8 cellular contexts compared by ENCODE assay signal in the genomic region with DNA sequence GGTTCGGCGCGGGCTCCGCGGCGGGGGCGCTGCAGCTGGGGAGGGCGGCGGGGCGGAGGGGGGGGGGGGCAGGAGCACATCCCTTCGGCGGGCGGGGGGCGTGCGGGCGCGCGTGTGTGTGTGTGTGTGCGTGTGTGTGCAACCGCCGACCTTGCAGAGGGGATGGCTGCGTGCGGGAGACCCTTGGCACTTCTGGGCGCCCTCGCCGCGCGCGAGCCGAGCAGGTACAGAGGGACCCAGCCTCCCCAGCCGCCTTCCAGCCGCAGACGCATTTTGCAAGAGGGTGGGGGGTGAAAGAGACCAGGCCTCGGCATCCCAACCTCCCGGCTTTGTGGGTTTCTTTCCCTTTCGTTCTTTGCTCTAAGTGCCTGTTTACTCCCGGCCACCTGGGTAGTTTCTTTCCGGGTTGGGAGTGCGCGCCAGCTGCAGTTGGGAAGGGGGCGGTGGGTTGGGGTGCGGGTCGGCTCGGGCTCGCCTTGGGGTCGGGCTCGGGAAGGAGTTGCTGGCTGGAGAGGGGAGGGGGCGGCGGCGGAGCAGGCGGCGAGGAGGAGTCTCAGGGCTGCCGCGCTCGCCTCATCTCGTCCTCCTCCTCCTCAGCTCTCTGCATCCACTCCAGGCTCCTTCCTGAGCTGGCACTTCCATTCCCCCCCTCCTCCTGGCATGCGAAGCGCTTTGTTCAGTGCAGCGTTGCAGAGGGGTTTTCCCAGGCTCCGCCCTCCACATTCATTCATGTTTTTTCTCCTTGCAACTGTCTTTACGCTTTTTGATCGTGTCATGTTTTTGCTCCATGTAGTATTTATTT. TPM values are rescaled to one million over a fixed set of nuclear protein-coding genes. Genes with fewer than 3 reads are reported as not detected.
DNase-seq lines count a peak whose midpoint lies in the region; ATAC-seq, FAIRE-seq and TF ChIP-seq lines count a peak whose summit lies in the region.

No MANE protein-coding gene starts in this region.

- no peak for FAIRE-seq in bronchial epithelial cell (lab: Jason Lieb, UNC)
- no peak for FAIRE-seq in small intestine (lab: Jason Lieb, UNC)

- TF ChIP-seq CTCF in WERI-Rb-1 (IDR thresholded peaks at IDR 0.05; ENCODE audit: low read depth, low read length) = no peak
- TF ChIP-seq CTCF in bronchial epithelial cell (IDR thresholded peaks at IDR 0.05; ENCODE audit: insufficient read depth, low read length, severe bottlenecking) = no peak

- peak; percentile 39 for DNase-seq in NK-92 treated with Interleukin-12 subunit alpha and Interleukin-12 subunit beta, amount 100 ng/mL, for 24 hours (lab: John Stamatoyannopoulos, UW)
- DNase-seq in NK-92 (lab: John Stamatoyannopoulos, UW; ENCODE audit: unreplicated experiment) = no peak
- DNase-seq in NCI-H2029 treated with DMSO at 0.1 percent for 48 hours (lab: John Stamatoyannopoulos, UW) = peak; percentile 89
- peak; percentile 77 for DNase-seq in WERI-Rb-1
- peak; percentile 83 for DNase-seq in bronchial epithelial cell (ENCODE audit: low read depth)
- peak; percentile 49 to 57 (median 51) for DNase-seq in immature natural killer cell
- DNase-seq in small intestine = peak; percentile 71

- H3K27me3 Mint-ChIP-seq in immature natural killer cell (ENCODE audit: low read depth in 3 of 3) = peaks cover 26 to 38% (median 33%) of the 10 kb centered on the region in 3 donors

- no peaks in the 10 kb centered on the region for H3K27me3 ChIP-seq in WERI-Rb-1 (ENCODE audit: insufficient read depth, low read depth, severe bottlenecking)
- H3K27me3 ChIP-seq in bronchial epithelial cell (ENCODE audit: control insufficient read depth, insufficient read depth, low read length) = no peaks in the 10 kb centered on the region
- no peaks in the 10 kb centered on the region for H3K27me3 ChIP-seq in small intestine (ENCODE audit: control insufficient read depth in 2 of 2, insufficient read depth in 2 of 2, low read length in 2 of 2)

- H3K4me1 ChIP-seq in small intestine (ENCODE audit: control insufficient read depth in 2 of 2, insufficient read depth in 1 of 2, low read depth in 1 of 2, low read length in 1 of 2) = no peaks in the 10 kb centered on the region

- H3K27ac Mint-ChIP-seq in immature natural killer cell = peak overlapping the region; percentile 86 to 98 (median 94)

- H3K36me3 ChIP-seq in WERI-Rb-1 = peaks cover 9% of the 10 kb centered on the region
- H3K36me3 ChIP-seq in bronchial epithelial cell (ENCODE audit: control insufficient read depth, insufficient read depth, low read length) = peaks cover 6% of the 10 kb centered on the region
- peaks cover 0 to 4% of the 10 kb centered on the region in 2 donors for H3K36me3 ChIP-seq in small intestine (ENCODE audit: control insufficient read depth in 2 of 2, insufficient read depth in 2 of 2, low read length in 2 of 2)

- peaks cover 0 to 2% (median 0%) of the 10 kb centered on the region in 6 donors for H3K9me3 Mint-ChIP-seq in immature natural killer cell

- peaks cover 28 to 52% of the 10 kb centered on the region in 2 donors for H3K4me1 Mint-ChIP-seq in immature natural killer cell

- H3K9me3 ChIP-seq in WERI-Rb-1 (ENCODE audit: severe bottlenecking) (peaks cover 2% of the 10 kb centered on the region), small intestine (ENCODE audit: control insufficient read depth, low read depth) (no peaks in the 10 kb centered on the region)

- peak overlapping the region; percentile 92 to 98 (median 97) for H3K4me3 Mint-ChIP-seq in immature natural killer cell

- 0% methylated on average over 25 to 60 of the region's 62 CpGs for WGBS in small intestine, 3 donors

- H3K4me3 ChIP-seq in WERI-Rb-1 (ENCODE audit: low read depth, low read length) (peak overlapping the region; percentile 79), bronchial epithelial cell (ENCODE audit: low read depth, low read length) (peak overlapping the region; percentile 86), small intestine (ENCODE audit: low read depth in 1 of 2, low read length in 2 of 2) (peak overlapping the region; percentile 91 to 99)

- H3K36me3 Mint-ChIP-seq in immature natural killer cell = peaks cover 4 to 11% (median 7%) of the 10 kb centered on the region in 3 donors

- H3K27ac ChIP-seq in WERI-Rb-1 = peak overlapping the region; percentile 51
- peak overlapping the region; percentile 91 to 95 for H3K27ac ChIP-seq in small intestine (ENCODE audit: low read depth in 1 of 2, low read length in 1 of 2)

- ATAC-seq in HG02623 (IDR thresholded peaks at IDR 0.05; ENCODE audit: unreplicated experiment) = no peak

RNA-seq across cellular contexts. Expression of a gene that starts 0.7 kb away (rescaled TPM):
- 6.8 and 12.3 TPM in 2 replicates for total RNA-seq in bronchial epithelial cell
- polyA plus RNA-seq in immature natural killer cell = 1 to 10 TPM in 2 of 3 donors, not detected in 1; 1.9 to 5.5 TPM
- polyA plus RNA-seq in small intestine = 1 to 10 TPM; 4.9 to 6.5 (median 6.3) TPM
